ENCODE assay signal across 12 cellular contexts in genomic region chr21:34690041-34690792, GRCh38. TPM values are rescaled to one million over a fixed set of nuclear protein-coding genes. Genes with fewer than 3 reads are reported as not detected.
DNase-seq lines count a peak whose midpoint lies in the region; ATAC-seq and TF ChIP-seq lines count a peak whose summit lies in the region.
"Had no signal": no experiment of that assay in that cellular context is flagged by ENCODE, and none has a peak within 500 bp of the region (broad histone marks: within the 10 kb centered on the region; RNA-seq: fewer than 3 reads in every experiment).

No MANE protein-coding gene starts in this region.

- POLR2A ChIA-PET in OCI-LY7 (lab: Charles Lee): interaction anchor here (0.7 to 1.9 kb wide), 2 partner anchors 23 to 570 kb away, joined by 3 to 4 read pairs; no protein-coding TSS in a partner anchor

- H3F3A ChIP-seq in GM23338 (replicated peaks; ENCODE audit: low read depth): no peaks in the 10 kb centered on the region

- no peak for TF ChIP-seq CTCF in GM23338 (conservative IDR thresholded peaks at IDR 0.05; ENCODE audit: low read depth in 2 of 2)
- no peak for TF ChIP-seq CTCF in colonic mucosa (IDR thresholded peaks at IDR 0.05)
- no peak for TF ChIP-seq CTCF in osteoblast (IDR thresholded peaks at IDR 0.05; ENCODE audit: extremely low read depth, low read depth, low read length)
- TF ChIP-seq CTCF in omental fat pad (IDR thresholded peaks at IDR 0.05): no peak
- no peak for TF ChIP-seq CTCF in OCI-LY7 (conservative IDR thresholded peaks at IDR 0.05; ENCODE audit: low read length)

- no peak overlapping the region for H3K4me3 Mint-ChIP-seq in GM23338
- no peak overlapping the region for H3K4me3 Mint-ChIP-seq in activated T-cell treated with anti-CD3 and anti-CD28 coated beads, Interleukin-2, amount 50 U/mL, for 72 hours
- no peak overlapping the region for H3K4me3 Mint-ChIP-seq in activated T-helper 17 cell treated with anti-CD3 and anti-CD28 coated beads, Interleukin-2, amount 50 U/mL, for 72 hours
- H3K4me3 Mint-ChIP-seq: activated CD4-positive, alpha-beta memory T cell treated with anti-CD3 and anti-CD28 coated beads for 36 hours; IgD-negative memory B cell had no signal

- H3K27ac ChIP-seq in GM23338 (ENCODE audit: low read depth): no peak overlapping the region
- peak overlapping the region; percentile 83 for H3K27ac ChIP-seq in colonic mucosa
- H3K27ac ChIP-seq in osteoblast (ENCODE audit: low read depth, low read length): no peak overlapping the region
- no peak overlapping the region for H3K27ac ChIP-seq in OCI-LY7 (ENCODE audit: low read depth, low read length, poor library complexity, severe bottlenecking)
- H3K27ac ChIP-seq: BLaER1 had no signal

- peak overlapping the region; percentile 86 for H3K27ac Mint-ChIP-seq in GM23338
- H3K27ac Mint-ChIP-seq in activated T-cell treated with anti-CD3 and anti-CD28 coated beads, Interleukin-2, amount 50 U/mL, for 72 hours: no peak overlapping the region
- H3K27ac Mint-ChIP-seq in activated T-helper 17 cell treated with anti-CD3 and anti-CD28 coated beads, Interleukin-2, amount 50 U/mL, for 72 hours: no peak overlapping the region
- H3K27ac Mint-ChIP-seq: activated CD4-positive, alpha-beta memory T cell treated with anti-CD3 and anti-CD28 coated beads for 36 hours; IgD-negative memory B cell had no signal

- H3K79me2 ChIP-seq in GM23338 (replicated peaks; ENCODE audit: insufficient read depth) (no peaks in the 10 kb centered on the region), osteoblast (ENCODE audit: insufficient read depth, low read length) (no peaks in the 10 kb centered on the region), OCI-LY7 (ENCODE audit: insufficient read depth, low read depth, low read length) (no peaks in the 10 kb centered on the region)

- H3K9me3 ChIP-seq in colonic mucosa (no peaks in the 10 kb centered on the region), osteoblast (ENCODE audit: low read depth, low read length) (no peaks in the 10 kb centered on the region), OCI-LY7 (ENCODE audit: low read length) (no peaks in the 10 kb centered on the region)

- no peaks in the 10 kb centered on the region for H4K20me1 ChIP-seq in GM23338 (replicated peaks; ENCODE audit: insufficient read depth)
- no peaks in the 10 kb centered on the region for H4K20me1 ChIP-seq in osteoblast (ENCODE audit: insufficient read depth, low read length)
- no peaks in the 10 kb centered on the region for H4K20me1 ChIP-seq in OCI-LY7 (ENCODE audit: insufficient read depth, low read length)
- H4K20me1 ChIP-seq: BLaER1 had no signal

- H3K27me3 ChIP-seq in GM23338 (ENCODE audit: insufficient read depth): no peaks in the 10 kb centered on the region
- H3K27me3 ChIP-seq in colonic mucosa: no peaks in the 10 kb centered on the region
- H3K27me3 ChIP-seq in osteoblast (ENCODE audit: insufficient read depth, low read length): peaks cover 46% of the 10 kb centered on the region
- H3K27me3 ChIP-seq: BLaER1 had no signal

- intact Hi-C loops in colonic mucosa (cut with DNase I) (no loop called here), OCI-LY7 (cut with micrococcal nuclease; ENCODE audit: unreplicated experiment) (no loop called here)

- CTCF ChIA-PET in OCI-LY7 (lab: Charles Lee; ENCODE audit: unreplicated experiment): no interaction called here

- no peak overlapping the region for H3K4me2 ChIP-seq in GM23338
- no peak overlapping the region for H3K4me2 ChIP-seq in osteoblast (ENCODE audit: insufficient read depth, low read length)
- H3K4me2 ChIP-seq in OCI-LY7 (ENCODE audit: low read length): no peak overlapping the region
- H3K4me2 ChIP-seq: BLaER1 had no signal

- no TSS peak for BruUV-seq in OCI-LY7 (replicated peaks; lab: Mats Ljungman, UMichigan)

- H3K9me2 ChIP-seq in GM23338 (ENCODE audit: insufficient read depth) (0 out of 2 replicates have a peak, but pooled peaks cover 4% of the 10 kb centered on the region), OCI-LY7 (ENCODE audit: insufficient read depth, low read length) (no peaks in the 10 kb centered on the region)

- H3K27me3 Mint-ChIP-seq in GM23338 (ENCODE audit: insufficient read depth, low read depth, poor library complexity): peaks cover 7% of the 10 kb centered on the region
- H3K27me3 Mint-ChIP-seq in activated T-cell treated with anti-CD3 and anti-CD28 coated beads, Interleukin-2, amount 50 U/mL, for 72 hours (ENCODE audit: low read depth): peaks cover 43% of the 10 kb centered on the region
- peaks cover 33% of the 10 kb centered on the region for H3K27me3 Mint-ChIP-seq in activated T-helper 17 cell treated with anti-CD3 and anti-CD28 coated beads, Interleukin-2, amount 50 U/mL, for 72 hours

- no peak for DNase-seq in GM23338 (ENCODE audit: low spot score)
- peak; percentile 74 for DNase-seq in NCI-H2107 (lab: John Stamatoyannopoulos, UW)
- DNase-seq in colonic mucosa: peak; percentile 64
- DNase-seq in osteoblast (ENCODE audit: insufficient read length, low spot score, missing footprints): peak; percentile 26
- DNase-seq in activated T-cell treated with anti-CD3 and anti-CD28 coated beads, Interleukin-2, amount 50 U/mL, for 72 hours: no peak
- DNase-seq in omental fat pad (ENCODE audit: low spot score): no peak
- no peak for DNase-seq in OCI-LY7 (ENCODE audit: low spot score)
- DNase-seq: activated CD4-positive, alpha-beta memory T cell treated with anti-CD3 and anti-CD28 coated beads for 36 hours; activated naive CD4-positive, alpha-beta T cell treated with anti-CD3 and anti-CD28 coated beads, Interleukin-2, amount 50 U/mL, for 16 hours had no signal

- H2AFZ ChIP-seq in GM23338 (no peak overlapping the region), osteoblast (ENCODE audit: low read length) (no peak overlapping the region), OCI-LY7 (ENCODE audit: low read length) (no peak overlapping the region)

- H3K36me3 ChIP-seq in GM23338 (ENCODE audit: insufficient read depth): no peaks in the 10 kb centered on the region
- H3K36me3 ChIP-seq in colonic mucosa: no peaks in the 10 kb centered on the region
- no peaks in the 10 kb centered on the region for H3K36me3 ChIP-seq in osteoblast (ENCODE audit: insufficient read depth, low read length)
- no peaks in the 10 kb centered on the region for H3K36me3 ChIP-seq in OCI-LY7 (ENCODE audit: insufficient read depth, low read length)
- H3K36me3 ChIP-seq: BLaER1 had no signal

- H3K4me1 Mint-ChIP-seq in GM23338: peaks cover 26% of the 10 kb centered on the region
- peaks cover 8% of the 10 kb centered on the region for H3K4me1 Mint-ChIP-seq in activated T-cell treated with anti-CD3 and anti-CD28 coated beads, Interleukin-2, amount 50 U/mL, for 72 hours (ENCODE audit: low read depth)
- H3K4me1 Mint-ChIP-seq in activated T-helper 17 cell treated with anti-CD3 and anti-CD28 coated beads, Interleukin-2, amount 50 U/mL, for 72 hours: no peaks in the 10 kb centered on the region

- ATAC-seq in GM23338: no peak
- no peak for ATAC-seq in activated T-cell treated with anti-CD3 and anti-CD28 coated beads, Interleukin-2, amount 50 U/mL, for 72 hours (replicated peaks in 1 of 2)
- no peak for ATAC-seq in omental fat pad (ENCODE audit: low FRiP score)
- ATAC-seq in activated T-helper 17 cell treated with anti-CD3 and anti-CD28 coated beads, Interleukin-2, amount 50 U/mL, for 72 hours (replicated peaks): no peak

- peaks cover 13% of the 10 kb centered on the region for H3K9me3 Mint-ChIP-seq in GM23338
- H3K9me3 Mint-ChIP-seq in activated T-cell treated with anti-CD3 and anti-CD28 coated beads, Interleukin-2, amount 50 U/mL, for 72 hours: peaks cover 2 to 4% of the 10 kb centered on the region in 2 donors
- H3K9me3 Mint-ChIP-seq in activated T-helper 17 cell treated with anti-CD3 and anti-CD28 coated beads, Interleukin-2, amount 50 U/mL, for 72 hours: no peaks in the 10 kb centered on the region

- peak overlapping the region in 1 of 2 donors; percentile 58 for H3K9ac ChIP-seq in colonic mucosa (ENCODE audit: low read depth in 2 of 2, low read length in 2 of 2)
- H3K9ac ChIP-seq: BLaER1 had no signal

- peaks cover 7% of the 10 kb centered on the region; the same call in 2 of the 3 replicates for H3K36me3 Mint-ChIP-seq in GM23338 (ENCODE audit: low read depth)
- H3K36me3 Mint-ChIP-seq in activated T-cell treated with anti-CD3 and anti-CD28 coated beads, Interleukin-2, amount 50 U/mL, for 72 hours (ENCODE audit: insufficient read depth in 2 of 2): peaks cover 2% of the 10 kb centered on the region in 2 donors
- no peaks in the 10 kb centered on the region for H3K36me3 Mint-ChIP-seq in activated T-helper 17 cell treated with anti-CD3 and anti-CD28 coated beads, Interleukin-2, amount 50 U/mL, for 72 hours (ENCODE audit: low read depth)
- H3K36me3 Mint-ChIP-seq: activated CD4-positive, alpha-beta memory T cell treated with anti-CD3 and anti-CD28 coated beads for 36 hours; IgD-negative memory B cell had no signal

- H3K4me1 ChIP-seq in GM23338 (ENCODE audit: insufficient read depth): peaks cover 20% of the 10 kb centered on the region
- H3K4me1 ChIP-seq in colonic mucosa: peaks cover 9% of the 10 kb centered on the region
- H3K4me1 ChIP-seq in osteoblast (ENCODE audit: insufficient read depth, low read length): no peaks in the 10 kb centered on the region
- H3K4me1 ChIP-seq in OCI-LY7 (ENCODE audit: insufficient read depth, low read length, poor library complexity, severe bottlenecking): no peaks in the 10 kb centered on the region
- H3K4me1 ChIP-seq: BLaER1 had no signal

- no peak overlapping the region for H3K4me3 ChIP-seq in GM23338
- no peak overlapping the region for H3K4me3 ChIP-seq in colonic mucosa
- no peak overlapping the region for H3K4me3 ChIP-seq in osteoblast (ENCODE audit: insufficient read depth, low read length)
- H3K4me3 ChIP-seq in OCI-LY7 (ENCODE audit: low read depth, low read length, poor library complexity, severe bottlenecking): no peak overlapping the region
- H3K4me3 ChIP-seq: BLaER1 had no signal

TF ChIP-seq in GM23338, 12 proteins besides CTCF, POLR2A, EP300 and RAD21 (continues in another document):
- no peak for TF ChIP-seq ZNF331 (CRISPR knock-in tag; IDR thresholded peaks at IDR 0.05; ENCODE audit: low read depth)

RNA-seq across cellular contexts. Expression of gene CLIC6, which starts 21.4 kb away (rescaled TPM):
- 1.2 and 1.5 TPM in 2 replicates for total RNA-seq in GM23338 (2014; rRNA removed; shearing (Covaris generic))
- 0.92 and 1.1 TPM in 2 replicates for polyA plus RNA-seq in GM23338 (2016; fragmentation: Nextera tagmentation; extraction: Ambion mirVana)
- total RNA-seq in colonic mucosa (10 to 100 TPM in 1 of 2 donors, 1 to 10 TPM in 1; 9.4 to 12.8 TPM), osteoblast (under 0.01 TPM in 2 replicates), omental fat pad (1 to 10 TPM in 2 of 4 donors, under 1 TPM in 2; 0.37 to 6.2 (median 1.6) TPM), OCI-LY7 (2022) (not detected in 2 replicates)
- total RNA-seq in activated T-cell treated with anti-CD3 and anti-CD28 coated beads, Interleukin-2, amount 50 U/mL, for 72 hours: 1 to 10 TPM in 1 of 2 donors, under 1 TPM in 1; 0.82 to 1.6 TPM
- under 1 TPM; 0.11 to 0.13 TPM for total RNA-seq in activated T-helper 17 cell treated with anti-CD3 and anti-CD28 coated beads, Interleukin-2, amount 50 U/mL, for 72 hours
- not detected in 2 replicates for total RNA-seq in OCI-LY7 (2014; rRNA removed; shearing (Covaris generic))

Comparison
In these comparisons a context has a peak if more than half of its experiments do, and no peak if none do; other contexts are left out.
1. DNase-seq: peak in NCI-H2107 (single experiment), colonic mucosa (single experiment) and osteoblast (single experiment); none in GM23338 (single experiment), activated T-cell treated with anti-CD3 and anti-CD28 coated beads, Interleukin-2, amount 50 U/mL, for 72 hours (0 of 2), omental fat pad (single experiment) and OCI-LY7 (single experiment).